ENCODE assay signal across 1 cellular context in genomic region chr3:131026321-131027151, GRCh38.
TF ChIP-seq lines count a peak whose summit lies in the region.

Gene ASTE1, minus strand, starts transcription at chr3:131026825. Its CDS starts 1,519 bp downstream, at chr3:131025306.
Gene NEK11, plus strand, starts transcription at chr3:131026877. Its CDS starts 2,832 bp downstream, at chr3:131029709.

TF ChIP-seq in K562, 482 proteins besides CTCF, POLR2A, EP300 and RAD21 (continued from another document and continues in another):
- no peak for TF ChIP-seq ESRRB (CRISPR knock-in tag; IDR thresholded peaks at IDR 0.05; ENCODE audit: borderline replicate concordance)
- no peak for TF ChIP-seq HDAC6 (IDR thresholded peaks at IDR 0.05; ENCODE audit: low read depth, low read length)
- no peak for TF ChIP-seq ZNF280A (IDR thresholded peaks at IDR 0.05; ENCODE audit: low read depth, partially characterized antibody)
- TF ChIP-seq TCF3 (CRISPR knock-in tag; IDR thresholded peaks at IDR 0.05) = no peak
- TF ChIP-seq MBD2 (IDR thresholded peaks at IDR 0.05; ENCODE audit: borderline replicate concordance, low read depth) = no peak
- TF ChIP-seq CEBPG (CRISPR knock-in tag; IDR thresholded peaks at IDR 0.05) = no peak
- no peak for TF ChIP-seq CEBPG (tag; conservative IDR thresholded peaks at IDR 0.05 in 1 of 2, IDR thresholded peaks at IDR 0.05 in 1 of 2)
- TF ChIP-seq RFX7 (CRISPR knock-in tag; IDR thresholded peaks at IDR 0.05) = no peak
- TF ChIP-seq NR3C1 (CRISPR knock-in tag; IDR thresholded peaks at IDR 0.05) = 0 out of 2 replicates have a peak, but pooled peaks have one; percentile 35
- no peak for TF ChIP-seq CHD7 (IDR thresholded peaks at IDR 0.05; ENCODE audit: low read depth, low read length)
- no peak for TF ChIP-seq POU5F1 (IDR thresholded peaks at IDR 0.05; ENCODE audit: borderline replicate concordance, low read depth, low read length, partially characterized antibody)
- no peak for TF ChIP-seq SREBF1 (IDR thresholded peaks at IDR 0.05; ENCODE audit: borderline replicate concordance, low read depth, low read length)
- TF ChIP-seq ILF3 (IDR thresholded peaks at IDR 0.05; ENCODE audit: borderline replicate concordance) = no peak
- TF ChIP-seq BCLAF1 (IDR thresholded peaks at IDR 0.05; ENCODE audit: borderline replicate concordance in 1 of 2, control insufficient read depth in 1 of 2, low read depth in 2 of 2, low read length in 1 of 2) = no peak
- peak; percentile 43; the same call in 1 of the 2 replicates for TF ChIP-seq ZBTB12 (CRISPR knock-in tag; IDR thresholded peaks at IDR 0.05)
- no peak for TF ChIP-seq C11orf30 (IDR thresholded peaks at IDR 0.05; ENCODE audit: low read depth)
- TF ChIP-seq ZBED1 (IDR thresholded peaks at IDR 0.05) = no peak
- TF ChIP-seq SREBF2 (CRISPR knock-in tag; IDR thresholded peaks at IDR 0.05) = no peak
- no peak for TF ChIP-seq TGIF2 (CRISPR knock-in tag; IDR thresholded peaks at IDR 0.05)
- peak; percentile 77 for TF ChIP-seq GABPA (tag; conservative IDR thresholded peaks at IDR 0.05; ENCODE audit: low read depth)
- TF ChIP-seq CGGBP1 (CRISPR knock-in tag; IDR thresholded peaks at IDR 0.05) = no peak
- TF ChIP-seq SMAD2 (IDR thresholded peaks at IDR 0.05; ENCODE audit: low read depth, low read length) = no peak
- TF ChIP-seq TCFL5 (CRISPR knock-in tag; conservative IDR thresholded peaks at IDR 0.05) = no peak
- TF ChIP-seq ZNF3 (CRISPR knock-in tag; IDR thresholded peaks at IDR 0.05) = no peak
- TF ChIP-seq NFE2L1 (tag; IDR thresholded peaks at IDR 0.05; ENCODE audit: borderline replicate concordance, low read depth) = no peak
- no peak for TF ChIP-seq MAFK (IDR thresholded peaks at IDR 0.05; ENCODE audit: low read length)
- no peak for TF ChIP-seq HMGXB4 (CRISPR knock-in tag; IDR thresholded peaks at IDR 0.05)
- no peak for TF ChIP-seq HNRNPK (IDR thresholded peaks at IDR 0.05; ENCODE audit: low read depth, low read length, poor library complexity, severe bottlenecking)
- no peak for TF ChIP-seq PBX2 (CRISPR knock-in tag; IDR thresholded peaks at IDR 0.05; ENCODE audit: low read depth)
- TF ChIP-seq PBX2 (tag; conservative IDR thresholded peaks at IDR 0.05; ENCODE audit: low read depth) = no peak
- no peak for TF ChIP-seq HDGF (IDR thresholded peaks at IDR 0.05)
- TF ChIP-seq ZNF696 (CRISPR knock-in tag; conservative IDR thresholded peaks at IDR 0.05) = no peak
- no peak for TF ChIP-seq U2AF1 (optimal IDR thresholded peaks at IDR 0.05; ENCODE audit: low read depth, low read length)
- no peak for TF ChIP-seq SMAD1 (IDR thresholded peaks at IDR 0.05; ENCODE audit: low read depth, low read length, partially characterized antibody)
- TF ChIP-seq CEBPB (tag; IDR thresholded peaks at IDR 0.05) = no peak
- no peak for TF ChIP-seq TAF15 (IDR thresholded peaks at IDR 0.05; ENCODE audit: low read depth, low read length)
- TF ChIP-seq TBL1XR1 (IDR thresholded peaks at IDR 0.05; ENCODE audit: low read length in 2 of 2) = no peak
- TF ChIP-seq CBX8 (IDR thresholded peaks at IDR 0.05; ENCODE audit: borderline replicate concordance, extremely low read depth, low read depth, low read length, poor library complexity, severe bottlenecking) = no peak
